ENCODE assay signal across 16 cellular contexts in genomic region chr7:106129291-106129690, GRCh38. TPM values are rescaled to one million over a fixed set of nuclear protein-coding genes. Genes with fewer than 3 reads are reported as not detected.
A peak's percentile ranks its signal among the peaks of the same experiment; 100 is the strongest.
DNase-seq lines count a peak whose midpoint lies in the region; ATAC-seq and TF ChIP-seq lines count a peak whose summit lies in the region.
"Had no signal": no experiment of that assay in that cellular context is flagged by ENCODE, and none has a peak within 500 bp of the region (broad histone marks: within the 10 kb centered on the region; RNA-seq: fewer than 3 reads in every experiment).

No MANE protein-coding gene starts in this region.

- H3K36me3 ChIP-seq in SK-N-SH (replicated peaks in 1 of 2; ENCODE audit: control insufficient read depth in 1 of 2, insufficient read depth in 2 of 2, low read length in 1 of 2) (no peaks in the 10 kb centered on the region), esophagus muscularis mucosa (no peaks in the 10 kb centered on the region)
- H3K36me3 ChIP-seq: HAP-1 had no signal

- no peaks in the 10 kb centered on the region for H3K9me2 ChIP-seq in SK-N-SH

- H3K79me2 ChIP-seq in SK-N-SH (ENCODE audit: insufficient read depth): no peaks in the 10 kb centered on the region

- TF ChIP-seq EP300 in SK-N-SH (IDR thresholded peaks at IDR 0.05; ENCODE audit: borderline replicate concordance in 1 of 2, low read depth in 1 of 2, low read length in 1 of 2) (no peak), esophagus muscularis mucosa (IDR thresholded peaks at IDR 0.05) (no peak)

- no peak overlapping the region for H3K9ac ChIP-seq in SK-N-SH

- POLR2A ChIA-PET in SK-N-SH (lab: Yijun Ruan, JAX): no interaction called here

- peaks cover 3% of the 10 kb centered on the region for H3K4me1 Mint-ChIP-seq in progenitor cell of endocrine pancreas (ENCODE audit: low read depth)

- TF ChIP-seq RAD21 in SK-N-SH (IDR thresholded peaks at IDR 0.05; ENCODE audit: low read length): no peak

- whole genome bisulfite sequencing in SK-N-SH (ENCODE audit: low lambda C conversion rate): 98% methylated on average over 3 of the region's 3 CpGs
- WGBS in esophagus muscularis mucosa: 86% methylated on average over 3 of the region's 3 CpGs

- CTCF ChIA-PET in SK-N-SH (lab: Yijun Ruan, JAX): no interaction called here

- no peak overlapping the region for H3K4me3 ChIP-seq in SK-N-SH (ENCODE audit: low read depth in 2 of 2, low read length in 1 of 2)
- H3K4me3 ChIP-seq in esophagus muscularis mucosa: no peak overlapping the region
- H3K4me3 ChIP-seq: A549, GM12878, HAP-1 had no signal

- no peaks in the 10 kb centered on the region for H3K27me3 ChIP-seq in SK-N-SH (ENCODE audit: insufficient read depth)
- H3K27me3 ChIP-seq in esophagus muscularis mucosa: no peaks in the 10 kb centered on the region

- no peak overlapping the region for H3K4me2 ChIP-seq in SK-N-SH
- H3K4me2 ChIP-seq: A549 had no signal

- intact Hi-C loops in esophagus muscularis mucosa (cut with DNase I): no loop called here

- H4K20me1 ChIP-seq in SK-N-SH (ENCODE audit: insufficient read depth): no peaks in the 10 kb centered on the region

- H3K27ac ChIP-seq in SK-N-SH (ENCODE audit: low read depth in 2 of 2, low read length in 1 of 2) (no peak overlapping the region), esophagus muscularis mucosa (replicated peaks in 1 of 4) (no peak overlapping the region)
- H3K27ac ChIP-seq: 22Rv1, A549, C4-2B had no signal

- no peak for ATAC-seq in SK-N-SH treated with all-trans-retinoic acid at 6 μM for 48 hours
- ATAC-seq: GM12878 had no signal

- H3K27ac Mint-ChIP-seq in progenitor cell of endocrine pancreas: peak overlapping the region; percentile 25
- H3K27ac Mint-ChIP-seq: CD4-positive, alpha-beta T cell had no signal

- DNase-seq in SK-N-SH (no peak), EL (peak; percentile 18), islet precursor cell (peak; percentile 64), progenitor cell of endocrine pancreas (ENCODE audit: low spot score, unreplicated experiment) (no peak), esophagus muscularis mucosa (ENCODE audit: extremely low spot score) (no peak), epidermal melanocyte (ENCODE audit: insufficient read length, low spot score) (no peak)
- DNase-seq in activated CD4-positive, alpha-beta T cell treated with anti-CD3 and anti-CD28 coated beads for 1 hour: no peak
- DNase-seq: AML-193; Caco-2; CD4-positive, alpha-beta T cell had no signal

- no peak for TF ChIP-seq POLR2A in esophagus muscularis mucosa (IDR thresholded peaks at IDR 0.05; ENCODE audit: low read depth)

- no peaks in the 10 kb centered on the region for H3K36me3 Mint-ChIP-seq in progenitor cell of endocrine pancreas (ENCODE audit: insufficient read depth)

- H2AFZ ChIP-seq in SK-N-SH (ENCODE audit: low read depth): no peak overlapping the region

- no peak overlapping the region for H3K4me3 Mint-ChIP-seq in progenitor cell of endocrine pancreas (ENCODE audit: low read depth)
- H3K4me3 Mint-ChIP-seq: CD4-positive, alpha-beta T cell had no signal

- H3F3A ChIP-seq in SK-N-SH (replicated peaks; ENCODE audit: insufficient read depth): no peaks in the 10 kb centered on the region

- peaks cover 0 to 12% of the 10 kb centered on the region in 2 experiments; a peak in 1 of 4 replicates for H3K4me1 ChIP-seq in SK-N-SH (ENCODE audit: control insufficient read depth in 1 of 2, insufficient read depth in 2 of 2, low read depth in 1 of 2, low read length in 1 of 2)
- H3K4me1 ChIP-seq in esophagus muscularis mucosa: peaks cover 0 to 24% (median 14%) of the 10 kb centered on the region in 4 donors
- H3K4me1 ChIP-seq: Caco-2 had no signal

- no peak for TF ChIP-seq CTCF in SK-N-SH (IDR thresholded peaks at IDR 0.05)
- no peak for TF ChIP-seq CTCF in progenitor cell of endocrine pancreas (IDR thresholded peaks at IDR 0.05; ENCODE audit: unreplicated experiment)
- no peak for TF ChIP-seq CTCF in esophagus muscularis mucosa (IDR thresholded peaks at IDR 0.05)

- H3K9me3 ChIP-seq in SK-N-SH: no peaks in the 10 kb centered on the region
- H3K9me3 ChIP-seq in esophagus muscularis mucosa: no peaks in the 10 kb centered on the region
- H3K9me3 ChIP-seq: A549, Caco-2, HAP-1 had no signal

- no peaks in the 10 kb centered on the region for H3K9me3 Mint-ChIP-seq in progenitor cell of endocrine pancreas (ENCODE audit: low read depth)
- H3K9me3 Mint-ChIP-seq: CD4-positive, alpha-beta T cell had no signal

- H3K27me3 Mint-ChIP-seq in progenitor cell of endocrine pancreas: peaks cover 10% of the 10 kb centered on the region
- H3K27me3 Mint-ChIP-seq: CD4-positive, alpha-beta T cell had no signal

TF ChIP-seq in SK-N-SH, 30 proteins besides CTCF, POLR2A, EP300 and RAD21:
- no peak for TF ChIP-seq FOXJ3 (CRISPR knock-in tag; IDR thresholded peaks at IDR 0.05)
- TF ChIP-seq FOSL2 (IDR thresholded peaks at IDR 0.05; ENCODE audit: borderline replicate concordance, low read depth): peak; percentile 21; the same call in 1 of the 2 replicates

TF ChIP-seq in SK-N-SH treated with all-trans-retinoic acid at 6 μM for 48 hours, 23 proteins besides CTCF, POLR2A, EP300 and RAD21:
- TF ChIP-seq, protein P1, sequence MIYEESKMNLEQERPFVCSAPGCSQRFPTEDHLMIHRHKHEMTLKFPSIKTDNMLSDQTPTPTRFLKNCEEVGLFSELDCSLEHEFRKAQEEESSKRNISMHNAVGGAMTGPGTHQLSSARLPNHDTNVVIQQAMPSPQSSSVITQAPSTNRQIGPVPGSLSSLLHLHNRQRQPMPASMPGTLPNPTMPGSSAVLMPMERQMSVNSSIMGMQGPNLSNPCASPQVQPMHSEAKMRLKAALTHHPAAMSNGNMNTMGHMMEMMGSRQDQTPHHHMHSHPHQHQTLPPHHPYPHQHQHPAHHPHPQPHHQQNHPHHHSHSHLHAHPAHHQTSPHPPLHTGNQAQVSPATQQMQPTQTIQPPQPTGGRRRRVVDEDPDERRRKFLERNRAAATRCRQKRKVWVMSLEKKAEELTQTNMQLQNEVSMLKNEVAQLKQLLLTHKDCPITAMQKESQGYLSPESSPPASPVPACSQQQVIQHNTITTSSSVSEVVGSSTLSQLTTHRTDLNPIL (CRISPR knock-in tag; IDR thresholded peaks at IDR 0.05; ENCODE audit: low read depth): no peak
- TF ChIP-seq BACH2 (CRISPR knock-in tag; IDR thresholded peaks at IDR 0.05; ENCODE audit: borderline replicate concordance): no peak

RNA-seq across cellular contexts. Expression of gene SYPL1, which starts 17.2 kb away (rescaled TPM):
- polyA plus RNA-seq in SK-N-SH (2012; rRNA removed): 72.4 and 98.7 TPM in 2 replicates
- 120 and 138 TPM in 2 replicates for polyA plus RNA-seq in SK-N-SH (2012; cell fraction: cytosol; rRNA removed)
- polyA plus RNA-seq in SK-N-SH (2012; cell fraction: nucleus; rRNA removed): 14.7 and 39.4 TPM in 2 replicates
- 52.8 and 60.3 TPM in 2 replicates for total RNA-seq in progenitor cell of endocrine pancreas
- 100 to 1,000 TPM in 1 of 4 donors, 10 to 100 TPM in 3; 83.6 to 135 (median 90.8) TPM for total RNA-seq in esophagus muscularis mucosa

Comparison
In these comparisons a context has a peak if more than half of its experiments do, and no peak if none do; other contexts are left out.
1. DNase-seq: peak in EL (single experiment) and islet precursor cell (single experiment); none in SK-N-SH (single experiment), progenitor cell of endocrine pancreas (single experiment), esophagus muscularis mucosa (single experiment), epidermal melanocyte (single experiment) and activated CD4-positive, alpha-beta T cell treated with anti-CD3 and anti-CD28 coated beads for 1 hour (single experiment).